In genomic region chr17:28737770-28738679, GRCh38 we compare ENCODE assay signal across 10 cellular contexts. TPM values are rescaled to one million over a fixed set of nuclear protein-coding genes. Genes with fewer than 3 reads are reported as not detected.
A peak's percentile ranks its signal among the peaks of the same experiment; 100 is the strongest.
DNase-seq lines count a peak whose midpoint lies in the region; ATAC-seq, FAIRE-seq and TF ChIP-seq lines count a peak whose summit lies in the region.
"Had no signal": no experiment of that assay in that cellular context is flagged by ENCODE, and none has a peak within 500 bp of the region (broad histone marks: within the 10 kb centered on the region; RNA-seq: fewer than 3 reads in every experiment).

No MANE protein-coding gene starts in this region.

- no peak overlapping the region for H3K27ac Mint-ChIP-seq in endodermal cell

- H3K4me3 Mint-ChIP-seq in endodermal cell: no peak overlapping the region

- peak; percentile 95 for FAIRE-seq in GM12891 (lab: Jason Lieb, UNC)
- FAIRE-seq in kidney (lab: Jason Lieb, UNC): no peak
- FAIRE-seq: bronchial epithelial cell, keratinocyte had no signal

- H3K4me1 ChIP-seq in kidney (ENCODE audit: control insufficient read depth in 1 of 2, insufficient read depth in 1 of 2, low read depth in 1 of 2, low read length in 2 of 2) (peaks cover 0 to under 1% of the 10 kb centered on the region in 2 donors), endodermal cell (ENCODE audit: control insufficient read depth, insufficient read depth, low read length) (no peaks in the 10 kb centered on the region)

- no peaks in the 10 kb centered on the region for H3K9me3 Mint-ChIP-seq in endodermal cell

- 90 to 94% methylated on average over 7 to 22 of the region's 22 CpGs for WGBS in endodermal cell (ENCODE audit: insufficient coverage in 1 of 2, insufficient read length in 1 of 2), 2 experiments

- H3K27ac ChIP-seq in kidney (ENCODE audit: low read depth in 2 of 2, low read length in 2 of 2): no peak overlapping the region
- no peak overlapping the region for H3K27ac ChIP-seq in endodermal cell (ENCODE audit: low read depth, low read length)

- H3K4me3 ChIP-seq in kidney (ENCODE audit: low read length in 2 of 2) (no peak overlapping the region), endodermal cell (ENCODE audit: low read length) (no peak overlapping the region)

- H3K4me1 Mint-ChIP-seq in endodermal cell: peaks cover 1% of the 10 kb centered on the region

- ATAC-seq in GM19463 (IDR thresholded peaks at IDR 0.05; ENCODE audit: unreplicated experiment) (peak; percentile 57), HG03439 (IDR thresholded peaks at IDR 0.05; ENCODE audit: unreplicated experiment) (peak; percentile 54), GM18870 (IDR thresholded peaks at IDR 0.05; ENCODE audit: unreplicated experiment) (no peak)

- H3K9me3 ChIP-seq in kidney (ENCODE audit: control insufficient read depth in 1 of 2, low read length in 2 of 2): no peaks in the 10 kb centered on the region
- H3K9me3 ChIP-seq in endodermal cell (ENCODE audit: control insufficient read depth, low read length): no peaks in the 10 kb centered on the region

- H3K27me3 Mint-ChIP-seq in endodermal cell (ENCODE audit: insufficient read depth): no peaks in the 10 kb centered on the region

- DNase-seq in GM12891 (ENCODE audit: insufficient read length, low spot score) (peak; percentile 82), kidney (peak; percentile 89), cerebellum (ENCODE audit: low spot score) (no peak), nucleus accumbens (lab: John Stamatoyannopoulos, UW) (no peak), endodermal cell (no peak)

- peaks cover 0 to 2% of the 10 kb centered on the region in 2 donors for H3K36me3 ChIP-seq in kidney (ENCODE audit: control insufficient read depth in 1 of 2, insufficient read depth in 2 of 2, low read length in 2 of 2)
- peaks cover 7% of the 10 kb centered on the region for H3K36me3 ChIP-seq in endodermal cell (ENCODE audit: control insufficient read depth, insufficient read depth, low read length)

- H3K27me3 ChIP-seq in endodermal cell (ENCODE audit: control insufficient read depth, insufficient read depth, low read length, poor library complexity, severe bottlenecking): no peaks in the 10 kb centered on the region

- H3K9ac ChIP-seq in kidney (ENCODE audit: low read length in 2 of 2) (peak overlapping the region in 1 of 2 donors; percentile 22), endodermal cell (ENCODE audit: extremely low read depth, low read length, poor library complexity, severe bottlenecking) (no peak overlapping the region)

- no peak for TF ChIP-seq CTCF in kidney (IDR thresholded peaks at IDR 0.05; ENCODE audit: borderline replicate concordance, extremely low read depth, insufficient read depth)
- TF ChIP-seq CTCF in endodermal cell (conservative IDR thresholded peaks at IDR 0.05): no peak

- peaks cover 34% of the 10 kb centered on the region for H3K36me3 Mint-ChIP-seq in endodermal cell (ENCODE audit: low read depth)

- peak; percentile 91 for TF ChIP-seq POLR2A in GM12891 (IDR thresholded peaks at IDR 0.05; ENCODE audit: low read depth, low read length)

- intact Hi-C loops in kidney (cut with DNase I): no loop called here

TF ChIP-seq in GM12891, 5 proteins besides CTCF, POLR2A, EP300 and RAD21:
- TF ChIP-seq PAX5 (IDR thresholded peaks at IDR 0.05; ENCODE audit: insufficient read depth, low read length, severe bottlenecking) (peak; percentile 98), SPI1 (IDR thresholded peaks at IDR 0.05; ENCODE audit: low read depth, low read length) (no peak), TAF1 (IDR thresholded peaks at IDR 0.05; ENCODE audit: low read depth, low read length) (peak; percentile 97), POLR2AphosphoS5 (IDR thresholded peaks at IDR 0.05; ENCODE audit: low read depth, low read length) (peak; percentile 88), POU2F2 (IDR thresholded peaks at IDR 0.05; ENCODE audit: low read depth, low read length) (peak; percentile 81)
TF ChIP-seq in GM12891: peak in this region for 4.

RNA-seq across cellular contexts. Expression of gene TRAF4, which starts 5.8 kb away (rescaled TPM):
- 99.4 TPM for polyA plus RNA-seq in GM12891 (2012; ENCODE audit: low read depth, missing spikeins)
- total RNA-seq in kidney (118 TPM), cerebellum (32.8 TPM), endodermal cell (100 to 1,000 TPM; 168 to 169 TPM)
- 53.4 TPM for polyA plus RNA-seq in kidney (ENCODE audit: insufficient read depth, low read depth, low replicate concordance)
- 118 TPM for polyA plus RNA-seq in endodermal cell (2013, experiment 1 of 2)
- polyA plus RNA-seq in endodermal cell (2013, experiment 2 of 2): 106 TPM

RNA-seq across cellular contexts. Expression of gene NEK8, which starts 9.4 kb away (rescaled TPM):
- 7.2 TPM for polyA plus RNA-seq in GM12891 (2012; ENCODE audit: low read depth, missing spikeins)
- 20.6 TPM for total RNA-seq in kidney
- 4.7 TPM for polyA plus RNA-seq in kidney (ENCODE audit: insufficient read depth, low read depth, low replicate concordance)
- 2.2 TPM for total RNA-seq in cerebellum
- 10 to 100 TPM; 11.2 to 15.7 TPM for total RNA-seq in endodermal cell
- 5.7 TPM for polyA plus RNA-seq in endodermal cell (2013, experiment 1 of 2)
- 5.5 TPM for polyA plus RNA-seq in endodermal cell (2013, experiment 2 of 2)

RNA-seq across cellular contexts. Expression of gene TLCD1, which starts 12.0 kb away (rescaled TPM):
- polyA plus RNA-seq in GM12891 (2012; ENCODE audit: low read depth, missing spikeins): 10.3 TPM
- total RNA-seq in kidney: 25.3 TPM
- 30.0 TPM for polyA plus RNA-seq in kidney (ENCODE audit: insufficient read depth, low read depth, low replicate concordance)
- 1.5 TPM for total RNA-seq in cerebellum
- total RNA-seq in endodermal cell: 10 to 100 TPM; 17.0 to 22.9 TPM
- 8.3 TPM for polyA plus RNA-seq in endodermal cell (2013, experiment 1 of 2)
- polyA plus RNA-seq in endodermal cell (2013, experiment 2 of 2): 7.2 TPM

RNA-seq across cellular contexts. Expression of gene RPL23A, which starts 18.2 kb away (rescaled TPM):
- polyA plus RNA-seq in GM12891 (2012; ENCODE audit: low read depth, missing spikeins): 3,809 TPM
- 1,188 TPM for total RNA-seq in kidney
- 1,159 TPM for polyA plus RNA-seq in kidney (ENCODE audit: insufficient read depth, low read depth, low replicate concordance)
- 170 TPM for total RNA-seq in cerebellum
- 1,000 to 10,000 TPM; 1,639 TPM for total RNA-seq in endodermal cell
- 2,129 TPM for polyA plus RNA-seq in endodermal cell (2013, experiment 1 of 2)
- 2,042 TPM for polyA plus RNA-seq in endodermal cell (2013, experiment 2 of 2)

RNA-seq across cellular contexts. Expression of gene RAB34, which starts 20.4 kb away (rescaled TPM):
- 5.3 TPM for polyA plus RNA-seq in GM12891 (2012; ENCODE audit: low read depth, missing spikeins)
- total RNA-seq in kidney (119 TPM), cerebellum (17.4 TPM), endodermal cell (100 to 1,000 TPM; 111 to 112 TPM)
- polyA plus RNA-seq in kidney (ENCODE audit: insufficient read depth, low read depth, low replicate concordance): 128 TPM
- 92.9 TPM for polyA plus RNA-seq in endodermal cell (2013, experiment 1 of 2)
- 105 TPM for polyA plus RNA-seq in endodermal cell (2013, experiment 2 of 2)

Comparison
In these comparisons a context has a peak if more than half of its experiments do, and no peak if none do; other contexts are left out.
1. DNase-seq: peak in GM12891 (single experiment) and kidney (single experiment); none in cerebellum (single experiment), nucleus accumbens (0 of 56) and endodermal cell (single experiment).